1 cellular context compared by ENCODE assay signal in genomic region chr15:83926116-83926515, GRCh38.
TF ChIP-seq lines count a peak whose summit lies in the region.

No MANE protein-coding gene starts in this region.

TF ChIP-seq in IMR-90, 13 proteins besides CTCF, POLR2A, EP300 and RAD21 (continued from another document):
- TF ChIP-seq ELK1 (IDR thresholded peaks at IDR 0.05; ENCODE audit: borderline replicate concordance, low read depth, low read length), result no peak
- no peak for TF ChIP-seq USF2 (IDR thresholded peaks at IDR 0.05; ENCODE audit: low read depth, low read length)
- TF ChIP-seq CEBPB (IDR thresholded peaks at IDR 0.05; ENCODE audit: low read depth, low read length), result no peak
- TF ChIP-seq RCOR1 (IDR thresholded peaks at IDR 0.05; ENCODE audit: insufficient replicate concordance, low read length), result no peak
- no peak for TF ChIP-seq BHLHE40 (IDR thresholded peaks at IDR 0.05; ENCODE audit: low read depth, low read length)
- no peak for TF ChIP-seq MAFK (IDR thresholded peaks at IDR 0.05; ENCODE audit: low read depth, low read length)
- TF ChIP-seq CHD1 (IDR thresholded peaks at IDR 0.05; ENCODE audit: low read depth, low read length), result no peak
- TF ChIP-seq MAZ (IDR thresholded peaks at IDR 0.05; ENCODE audit: borderline replicate concordance, low read depth, low read length), result no peak
